In genomic region chr17:47986520-47986919, GRCh38 we compare ENCODE assay signal across 14 cellular contexts. TPM values are rescaled to one million over a fixed set of nuclear protein-coding genes. Genes with fewer than 3 reads are reported as not detected.
"Had no signal": no experiment of that assay in that cellular context is flagged by ENCODE, and none has a peak within 500 bp of the region (broad histone marks: within the 10 kb centered on the region; RNA-seq: fewer than 3 reads in every experiment).

No MANE protein-coding gene starts in this region.

- H3K9me3 ChIP-seq: left lung, neutrophil, sigmoid colon, tibial artery had no signal

- H3K27me3 Mint-ChIP-seq: activated CD4-positive, alpha-beta memory T cell treated with anti-CD3 and anti-CD28 coated beads for 36 hours; activated CD4-positive, alpha-beta T cell treated with anti-CD3 and anti-CD28 coated beads for 36 hours had no signal

- H3K4me1 ChIP-seq: tibial artery had no signal

- H3K27ac Mint-ChIP-seq: activated CD4-positive, alpha-beta memory T cell treated with anti-CD3 and anti-CD28 coated beads for 36 hours; activated CD4-positive, alpha-beta T cell treated with anti-CD3 and anti-CD28 coated beads for 36 hours; activated naive CD4-positive, alpha-beta T cell treated with anti-CD3 and anti-CD28 coated beads for 36 hours had no signal

- H3K4me3 ChIP-seq: left lung, sigmoid colon, tibial artery had no signal

- H3K27me3 ChIP-seq: brain microvascular endothelial cell, sigmoid colon had no signal

- H3K4me3 Mint-ChIP-seq: activated CD4-positive, alpha-beta memory T cell treated with anti-CD3 and anti-CD28 coated beads for 36 hours; activated CD4-positive, alpha-beta T cell treated with anti-CD3 and anti-CD28 coated beads for 36 hours; activated naive CD4-positive, alpha-beta T cell treated with anti-CD3 and anti-CD28 coated beads for 36 hours had no signal

- H3K27ac ChIP-seq: brain microvascular endothelial cell, left lung, neutrophil, tibial artery had no signal

- H3K9me3 Mint-ChIP-seq: activated CD4-positive, alpha-beta memory T cell treated with anti-CD3 and anti-CD28 coated beads for 36 hours; activated naive CD4-positive, alpha-beta T cell treated with anti-CD3 and anti-CD28 coated beads for 36 hours had no signal

- DNase-seq: activated CD4-positive, alpha-beta memory T cell treated with anti-CD3 and anti-CD28 coated beads for 36 hours; activated CD4-positive, alpha-beta T cell treated with anti-CD3 and anti-CD28 coated beads for 36 hours; activated naive CD4-positive, alpha-beta T cell treated with anti-CD3 and anti-CD28 coated beads for 36 hours; brain microvascular endothelial cell; central memory CD4-positive, alpha-beta T cell; left lung; mammary epithelial cell; stimulated activated CD8-positive, alpha-beta memory T cell treated with anti-CD3 and anti-CD28 coated beads, Interleukin-4, amount 100 ng/mL, for 48 hours; stimulated activated naive CD4-positive, alpha-beta T cell; tibial artery had no signal

- ATAC-seq: activated CD4-positive, alpha-beta T cell treated with anti-CD3 and anti-CD28 coated beads for 36 hours had no signal

- H3K4me1 Mint-ChIP-seq: activated CD4-positive, alpha-beta T cell treated with anti-CD3 and anti-CD28 coated beads for 36 hours had no signal

RNA-seq across cellular contexts. Expression of gene PRR15L, which starts 28.8 kb away (rescaled TPM):
- total RNA-seq: activated CD4-positive, alpha-beta memory T cell treated with anti-CD3 and anti-CD28 coated beads for 36 hours; activated CD4-positive, alpha-beta T cell treated with anti-CD3 and anti-CD28 coated beads for 36 hours; activated naive CD4-positive, alpha-beta T cell treated with anti-CD3 and anti-CD28 coated beads for 36 hours; frontal cortex; T-helper 1 cell treated with Interleukin-12 subunit alpha and Interleukin-12 subunit beta and Interleukin-4 antibody, amounts not matched to agents 30 ng/mL and 1 ng/mL, for 36 hours had no signal
